24 cellular contexts compared by ENCODE assay signal in the genomic region with DNA sequence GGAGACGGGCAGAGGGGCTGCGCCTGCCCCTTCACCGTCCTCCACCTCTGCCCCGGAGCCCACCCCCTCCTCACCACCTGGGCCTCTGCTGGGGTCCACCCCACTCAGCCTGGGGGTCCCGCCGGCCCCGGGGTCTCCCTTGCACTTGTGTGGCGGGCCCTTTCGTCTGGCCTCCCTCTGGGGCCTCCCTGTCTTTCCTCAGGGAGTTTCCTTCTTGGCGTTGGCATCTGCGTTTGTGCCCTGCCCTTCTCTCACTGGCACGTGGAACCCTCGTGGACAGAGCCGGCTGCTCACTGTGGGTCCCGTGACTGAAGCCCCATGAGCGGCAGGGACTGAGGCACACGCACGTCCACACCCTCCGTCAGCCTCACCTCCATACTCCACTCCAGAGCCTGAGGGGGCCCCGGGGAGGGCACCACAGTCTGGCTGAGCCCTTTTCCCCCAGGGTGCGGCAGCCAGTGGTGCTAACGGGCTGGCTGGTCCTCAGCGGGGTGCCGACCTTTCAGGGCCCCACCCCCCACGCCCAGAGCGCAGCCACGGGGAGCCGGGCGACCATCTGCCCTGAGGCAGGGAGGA. TPM values are rescaled to one million over a fixed set of nuclear protein-coding genes. Genes with fewer than 3 reads are reported as not detected.
"Had no signal": no experiment of that assay in that cellular context is flagged by ENCODE, and none has a peak within 500 bp of the region (broad histone marks: within the 10 kb centered on the region; RNA-seq: fewer than 3 reads in every experiment).

No MANE protein-coding gene starts in this region.

- ATAC-seq: activated naive CD8-positive, alpha-beta T cell treated with anti-CD3 and anti-CD28 coated beads, Interleukin-2, amount 50 U/mL, for 24 hours; body of pancreas; foreskin keratinocyte; stimulated activated effector memory CD8-positive, alpha-beta T cell treated with anti-CD3 and anti-CD28 coated beads, Interleukin-12 subunit alpha, Interleukin-12 subunit beta, amount 100 ng/mL, for 72 hours; WTC11 had no signal

- H3K4me3 ChIP-seq: body of pancreas, cardiac muscle cell, left lung, prostate gland, transverse colon, vagina had no signal

- H3K27me3 Mint-ChIP-seq: activated naive CD8-positive, alpha-beta T cell treated with anti-CD3 and anti-CD28 coated beads, Interleukin-2, amount 50 U/mL, for 24 hours; dendritic cell treated with granulocyte-macrophage colony-stimulating factor and Interleukin-4, amounts not matched to agents 40 ng/mL and 50 ng/mL, for 4 days had no signal

- H3K4me3 Mint-ChIP-seq: activated naive CD8-positive, alpha-beta T cell treated with anti-CD3 and anti-CD28 coated beads, Interleukin-2, amount 50 U/mL, for 24 hours; dendritic cell treated with granulocyte-macrophage colony-stimulating factor and Interleukin-4, amounts not matched to agents 40 ng/mL and 50 ng/mL, for 4 days; nephron progenitor cell; stimulated activated effector memory CD8-positive, alpha-beta T cell treated with anti-CD3 and anti-CD28 coated beads, Interleukin-12 subunit alpha, Interleukin-12 subunit beta, amount 100 ng/mL, for 72 hours; WTC11 had no signal

- H3K27ac ChIP-seq: body of pancreas, cardiac muscle cell, foreskin keratinocyte, prostate gland, vagina had no signal

- H3K4me1 ChIP-seq: body of pancreas, foreskin keratinocyte, prostate gland, transverse colon, vagina had no signal

- H3K27me3 ChIP-seq: body of pancreas, cardiac muscle cell, foreskin keratinocyte, left lung, transverse colon, vagina had no signal

- H3K27ac Mint-ChIP-seq: activated naive CD8-positive, alpha-beta T cell treated with anti-CD3 and anti-CD28 coated beads, Interleukin-2, amount 50 U/mL, for 24 hours; dendritic cell treated with granulocyte-macrophage colony-stimulating factor and Interleukin-4, amounts not matched to agents 40 ng/mL and 50 ng/mL, for 4 days; nephron progenitor cell; stimulated activated effector memory CD8-positive, alpha-beta T cell treated with anti-CD3 and anti-CD28 coated beads, Interleukin-12 subunit alpha, Interleukin-12 subunit beta, amount 100 ng/mL, for 72 hours; WTC11 had no signal

- H3K36me3 Mint-ChIP-seq: stimulated activated effector memory CD8-positive, alpha-beta T cell treated with anti-CD3 and anti-CD28 coated beads, Interleukin-12 subunit alpha, Interleukin-12 subunit beta, amount 100 ng/mL, for 72 hours had no signal

- H3K9me3 ChIP-seq: prostate gland had no signal

- H3K36me3 ChIP-seq: cardiac muscle cell, prostate gland, transverse colon had no signal

- H3K4me1 Mint-ChIP-seq: activated naive CD8-positive, alpha-beta T cell treated with anti-CD3 and anti-CD28 coated beads, Interleukin-2, amount 50 U/mL, for 24 hours; nephron progenitor cell; stimulated activated effector memory CD8-positive, alpha-beta T cell treated with anti-CD3 and anti-CD28 coated beads, Interleukin-12 subunit alpha, Interleukin-12 subunit beta, amount 100 ng/mL, for 72 hours; WTC11 had no signal

- DNase-seq: activated CD4-positive, alpha-beta T cell treated with anti-CD3 and anti-CD28 coated beads, Interleukin-2, amount 50 U/mL, for 48 hours; activated gamma-delta T cell; activated naive CD4-positive, alpha-beta T cell treated with anti-CD3 and anti-CD28 coated beads, Interleukin-2, amount 50 U/mL, for 16 hours; activated naive CD8-positive, alpha-beta T cell treated with anti-CD3 and anti-CD28 coated beads, Interleukin-2, amount 50 U/mL, for 24 hours; activated T-cell treated with anti-CD3 and anti-CD28 coated beads for 4 hours; body of pancreas; effector CD4-positive, alpha-beta T cell; erythroblast; foreskin keratinocyte; hippocampal formation; kidney glomerular epithelial cell; left lung; nephron progenitor cell; occipital lobe; stimulated activated CD4-positive, alpha-beta T cell treated with anti-CD3 and anti-CD28 coated beads, Interleukin-12 subunit alpha, Interleukin-12 subunit beta, amount 100 ng/mL, for 4 hours; T-helper 1 cell; transverse colon had no signal

RNA-seq across cellular contexts. Expression of gene NRARP, which starts 52.9 kb away (rescaled TPM):
- total RNA-seq: fibroblast of lung had no signal
